Comparison of ENCODE assay signal across 8 cellular contexts in the genomic region with DNA sequence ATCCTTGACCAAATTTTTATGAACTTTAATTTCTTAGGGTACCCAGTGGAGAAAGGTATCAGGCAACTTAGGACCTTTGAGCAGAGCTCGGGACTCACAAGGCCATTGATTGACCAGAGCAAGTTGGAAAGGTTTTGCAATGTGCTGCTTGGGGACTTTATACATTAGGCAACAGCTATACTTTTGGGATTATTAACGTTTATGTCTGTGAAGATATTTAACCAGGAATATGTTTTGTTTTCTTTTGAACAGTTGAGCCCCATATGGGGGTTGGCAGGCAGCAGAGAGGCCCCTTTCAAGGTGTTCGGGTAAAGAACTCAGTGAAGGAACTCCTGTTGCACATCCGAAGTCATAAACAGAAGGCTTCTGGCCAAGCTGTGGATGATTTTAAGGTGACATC. TPM values are rescaled to one million over a fixed set of nuclear protein-coding genes. Genes with fewer than 3 reads are reported as not detected.
DNase-seq lines count a peak whose midpoint lies in the region; ATAC-seq, FAIRE-seq and TF ChIP-seq lines count a peak whose summit lies in the region.

No MANE protein-coding gene starts in this region.

- POLR2A ChIA-PET in CD8-positive, alpha-beta T cell (lab: Charles Lee): interaction anchor here (0.8 to 2.6 kb wide), 6 partner anchors 11 to 371 kb away, joined by 3 to 11 read pairs (median 3); a partner anchor contains a TSS

- H4K20me1 ChIP-seq in OCI-LY3 (ENCODE audit: insufficient read depth, low read length): peaks cover 78% of the 10 kb centered on the region

- ATAC-seq in CD8-positive, alpha-beta T cell: no peak
- ATAC-seq in HG03520 (IDR thresholded peaks at IDR 0.05; ENCODE audit: unreplicated experiment) (no peak), HG02588 (IDR thresholded peaks at IDR 0.05; ENCODE audit: unreplicated experiment) (no peak)

- peaks cover 68% of the 10 kb centered on the region for H3K36me3 Mint-ChIP-seq in CD8-positive, alpha-beta T cell
- peaks cover 33% of the 10 kb centered on the region for H3K36me3 Mint-ChIP-seq in endothelial cell (ENCODE audit: low read depth, unreplicated experiment)
- H3K36me3 Mint-ChIP-seq in osteocyte (ENCODE audit: unreplicated experiment): peaks cover 47% of the 10 kb centered on the region

- H3K4me2 ChIP-seq in OCI-LY3 (ENCODE audit: low read length): peak overlapping the region; percentile 79

- FAIRE-seq in GM12892 (lab: Jason Lieb, UNC): no peak

- DNase-seq in CD8-positive, alpha-beta T cell: no peak
- DNase-seq in endothelial cell (ENCODE audit: low spot score) (no peak), osteocyte (ENCODE audit: extremely low spot score, unreplicated experiment) (no peak), DMS79 (lab: John Stamatoyannopoulos, UW) (no peak), GM12892 (ENCODE audit: insufficient read length) (no peak)

- intact Hi-C loops in CD8-positive, alpha-beta T cell (cut with DNase I, micrococcal nuclease): loop anchor here (1.0 to 10.0 kb wide), 5 partner anchors 165 to 1147 kb away; a partner anchor contains a TSS

- TF ChIP-seq POLR2A in GM12892 (IDR thresholded peaks at IDR 0.05; ENCODE audit: low read depth, low read length): no peak; the same call in 1 of the 2 replicates

- H3K4me3 Mint-ChIP-seq in CD8-positive, alpha-beta T cell: peak overlapping the region; percentile 96
- H3K4me3 Mint-ChIP-seq in endothelial cell (ENCODE audit: unreplicated experiment): peak overlapping the region; percentile 97
- peak overlapping the region; percentile 95 for H3K4me3 Mint-ChIP-seq in osteocyte (ENCODE audit: unreplicated experiment)

- H3K27me3 Mint-ChIP-seq in CD8-positive, alpha-beta T cell (ENCODE audit: low read depth): no peaks in the 10 kb centered on the region
- H3K27me3 Mint-ChIP-seq in endothelial cell (ENCODE audit: unreplicated experiment): peaks cover 16% of the 10 kb centered on the region
- H3K27me3 Mint-ChIP-seq in osteocyte (ENCODE audit: unreplicated experiment): no peaks in the 10 kb centered on the region

- peaks cover 38% of the 10 kb centered on the region for H3K4me1 ChIP-seq in CD8-positive, alpha-beta T cell (ENCODE audit: insufficient read depth, low read length)
- H3K4me1 ChIP-seq in OCI-LY3 (ENCODE audit: low read length): peaks cover 61% of the 10 kb centered on the region

- peaks cover 46% of the 10 kb centered on the region for H3K36me3 ChIP-seq in CD8-positive, alpha-beta T cell (ENCODE audit: insufficient read depth, low read length)
- H3K36me3 ChIP-seq in OCI-LY3 (replicated peaks; ENCODE audit: low read depth, low read length): peaks cover 74% of the 10 kb centered on the region

- H3K79me2 ChIP-seq in OCI-LY3 (ENCODE audit: low read length): peaks cover 93% of the 10 kb centered on the region

- TF ChIP-seq CTCF in CD8-positive, alpha-beta T cell (IDR thresholded peaks at IDR 0.05): no peak
- TF ChIP-seq CTCF in OCI-LY3 (IDR thresholded peaks at IDR 0.05; ENCODE audit: low read depth, low read length) (no peak), endothelial cell (IDR thresholded peaks at IDR 0.05; ENCODE audit: unreplicated experiment) (no peak), osteocyte (IDR thresholded peaks at IDR 0.05) (no peak)

- H2AFZ ChIP-seq in OCI-LY3 (ENCODE audit: low read depth, low read length): no peak overlapping the region

- H3K9ac ChIP-seq in OCI-LY3 (ENCODE audit: low read length): peak overlapping the region; percentile 98

- no peaks in the 10 kb centered on the region for H3K9me3 Mint-ChIP-seq in CD8-positive, alpha-beta T cell
- H3K9me3 Mint-ChIP-seq in endothelial cell (ENCODE audit: unreplicated experiment) (no peaks in the 10 kb centered on the region), osteocyte (ENCODE audit: unreplicated experiment) (no peaks in the 10 kb centered on the region)

- peak overlapping the region; percentile 97 for H3K27ac Mint-ChIP-seq in CD8-positive, alpha-beta T cell
- H3K27ac Mint-ChIP-seq in endothelial cell (ENCODE audit: unreplicated experiment) (no peak overlapping the region), osteocyte (ENCODE audit: unreplicated experiment) (peak overlapping the region; percentile 19)

- peak overlapping the region; percentile 96 for H3K27ac ChIP-seq in CD8-positive, alpha-beta T cell (ENCODE audit: low read depth, low read length)
- peak overlapping the region; percentile 88 for H3K27ac ChIP-seq in OCI-LY3 (ENCODE audit: low read length)

- H3K9me3 ChIP-seq in CD8-positive, alpha-beta T cell (ENCODE audit: low read length): no peaks in the 10 kb centered on the region
- no peaks in the 10 kb centered on the region for H3K9me3 ChIP-seq in OCI-LY3 (ENCODE audit: insufficient read depth, low read length)

- no peaks in the 10 kb centered on the region for H3K27me3 ChIP-seq in CD8-positive, alpha-beta T cell (ENCODE audit: insufficient read depth, low read length)
- H3K27me3 ChIP-seq in OCI-LY3 (ENCODE audit: low read depth, low read length): no peaks in the 10 kb centered on the region

- peak overlapping the region; percentile 92 for H3K4me3 ChIP-seq in CD8-positive, alpha-beta T cell (ENCODE audit: low read depth, low read length)
- peak overlapping the region; percentile 95 for H3K4me3 ChIP-seq in OCI-LY3 (ENCODE audit: low read length)

- peaks cover 55% of the 10 kb centered on the region for H3K4me1 Mint-ChIP-seq in CD8-positive, alpha-beta T cell (ENCODE audit: low read depth)
- H3K4me1 Mint-ChIP-seq in endothelial cell (ENCODE audit: unreplicated experiment) (peaks cover 23% of the 10 kb centered on the region), osteocyte (ENCODE audit: unreplicated experiment) (peaks cover 34% of the 10 kb centered on the region)

- CTCF ChIA-PET in CD8-positive, alpha-beta T cell (lab: Charles Lee): interaction anchor here (0.8 to 3.6 kb wide), 7 partner anchors 20 to 377 kb away, joined by 3 to 13 read pairs (median 3); no protein-coding TSS in a partner anchor

RNA-seq across cellular contexts. Expression of a gene that starts 2.5 kb away (rescaled TPM):
- 100 to 1,000 TPM; 460 to 477 TPM for total RNA-seq in CD8-positive, alpha-beta T cell
- total RNA-seq in endothelial cell (ENCODE audit: unreplicated experiment): 20.5 TPM
- total RNA-seq in osteocyte: 18.2 and 30.1 TPM in 2 replicates
- 27.7 TPM for polyA plus RNA-seq in GM12892 (2012; ENCODE audit: missing spikeins)

Comparison
In these comparisons a context has a peak if more than half of its experiments do, and no peak if none do; other contexts are left out.
1. RNA of a gene that starts 2.5 kb away (total RNA-seq): 460 to 477 TPM in CD8-positive, alpha-beta T cell; 18.2 to 30.1 TPM in osteocyte and 20.5 TPM in endothelial cell (single experiment); every median in the first group is over 10 times any median in the second.
2. Peak in every context shown above with its lines, with median percentiles within 50 percentile points of each other: H3K4me3 Mint-ChIP-seq.